1 cellular context compared by ENCODE assay signal in the genomic region with DNA sequence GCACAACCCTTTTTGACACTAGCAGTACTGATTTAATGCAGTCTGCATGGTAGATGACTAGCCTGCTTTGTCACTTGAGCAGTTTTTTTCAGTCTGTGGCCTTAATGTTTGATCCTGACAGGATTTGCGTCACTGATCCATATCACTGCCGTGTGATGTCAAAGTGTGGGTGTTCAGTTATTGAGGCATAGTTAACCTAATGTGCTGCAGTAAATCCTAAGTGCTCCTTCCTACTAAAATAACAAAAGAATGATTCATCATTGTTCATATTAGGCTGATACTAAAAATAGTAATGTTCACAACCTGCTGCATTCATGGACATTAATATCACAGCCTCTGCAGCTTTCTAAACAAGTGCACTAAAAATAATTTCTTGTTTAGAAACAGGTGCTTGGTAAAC.
TF ChIP-seq lines count a peak whose summit lies in the region.

No MANE protein-coding gene starts in this region.

TF ChIP-seq in HCT116, 20 proteins besides CTCF, POLR2A, EP300 and RAD21 (continued from another document):
- TF ChIP-seq POLR2AphosphoS5 (IDR thresholded peaks at IDR 0.05; ENCODE audit: low read depth, low read length) = no peak
- peak; percentile 57; the same call in 1 of the 2 replicates for TF ChIP-seq CBX3 (IDR thresholded peaks at IDR 0.05; ENCODE audit: low read depth)
- peak; percentile 77 for TF ChIP-seq SRF (IDR thresholded peaks at IDR 0.05; ENCODE audit: low read depth)
- TF ChIP-seq EZH2 (IDR thresholded peaks at IDR 0.05) = no peak
- TF ChIP-seq, protein P1, sequence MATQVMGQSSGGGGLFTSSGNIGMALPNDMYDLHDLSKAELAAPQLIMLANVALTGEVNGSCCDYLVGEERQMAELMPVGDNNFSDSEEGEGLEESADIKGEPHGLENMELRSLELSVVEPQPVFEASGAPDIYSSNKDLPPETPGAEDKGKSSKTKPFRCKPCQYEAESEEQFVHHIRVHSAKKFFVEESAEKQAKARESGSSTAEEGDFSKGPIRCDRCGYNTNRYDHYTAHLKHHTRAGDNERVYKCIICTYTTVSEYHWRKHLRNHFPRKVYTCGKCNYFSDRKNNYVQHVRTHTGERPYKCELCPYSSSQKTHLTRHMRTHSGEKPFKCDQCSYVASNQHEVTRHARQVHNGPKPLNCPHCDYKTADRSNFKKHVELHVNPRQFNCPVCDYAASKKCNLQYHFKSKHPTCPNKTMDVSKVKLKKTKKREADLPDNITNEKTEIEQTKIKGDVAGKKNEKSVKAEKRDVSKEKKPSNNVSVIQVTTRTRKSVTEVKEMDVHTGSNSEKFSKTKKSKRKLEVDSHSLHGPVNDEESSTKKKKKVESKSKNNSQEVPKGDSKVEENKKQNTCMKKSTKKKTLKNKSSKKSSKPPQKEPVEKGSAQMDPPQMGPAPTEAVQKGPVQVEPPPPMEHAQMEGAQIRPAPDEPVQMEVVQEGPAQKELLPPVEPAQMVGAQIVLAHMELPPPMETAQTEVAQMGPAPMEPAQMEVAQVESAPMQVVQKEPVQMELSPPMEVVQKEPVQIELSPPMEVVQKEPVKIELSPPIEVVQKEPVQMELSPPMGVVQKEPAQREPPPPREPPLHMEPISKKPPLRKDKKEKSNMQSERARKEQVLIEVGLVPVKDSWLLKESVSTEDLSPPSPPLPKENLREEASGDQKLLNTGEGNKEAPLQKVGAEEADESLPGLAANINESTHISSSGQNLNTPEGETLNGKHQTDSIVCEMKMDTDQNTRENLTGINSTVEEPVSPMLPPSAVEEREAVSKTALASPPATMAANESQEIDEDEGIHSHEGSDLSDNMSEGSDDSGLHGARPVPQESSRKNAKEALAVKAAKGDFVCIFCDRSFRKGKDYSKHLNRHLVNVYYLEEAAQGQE (IDR thresholded peaks at IDR 0.05; ENCODE audit: low read depth) = no peak
- 0 out of 2 replicates have a peak, but pooled peaks have one; percentile 27 for TF ChIP-seq ATF3 (IDR thresholded peaks at IDR 0.05)
- no peak for TF ChIP-seq EZH2phosphoT487 (IDR thresholded peaks at IDR 0.05; ENCODE audit: borderline replicate concordance)
- TF ChIP-seq TCF7L2 (IDR thresholded peaks at IDR 0.05; ENCODE audit: borderline replicate concordance, extremely low read depth, insufficient read depth, insufficient read length) = no peak
